Comparison of ENCODE assay signal across 17 cellular contexts in the genomic region with DNA sequence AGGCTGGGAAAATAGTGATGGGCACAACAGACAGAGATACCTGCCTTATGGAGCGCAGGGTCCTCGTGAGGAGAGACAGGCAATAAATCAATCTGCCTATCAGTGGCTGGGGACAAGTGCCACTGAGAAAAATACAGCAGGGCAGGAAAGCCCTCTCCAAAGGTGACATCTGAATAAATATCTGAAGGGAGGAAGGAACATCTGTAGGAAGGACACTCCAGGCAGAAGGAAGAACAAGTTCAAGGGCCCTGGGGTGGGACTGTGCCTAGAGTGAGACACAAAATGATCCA. TPM values are rescaled to one million over a fixed set of nuclear protein-coding genes. Genes with fewer than 3 reads are reported as not detected.
DNase-seq lines count a peak whose midpoint lies in the region; ATAC-seq and TF ChIP-seq lines count a peak whose summit lies in the region.
"Had no signal": no experiment of that assay in that cellular context is flagged by ENCODE, and none has a peak within 500 bp of the region (broad histone marks: within the 10 kb centered on the region; RNA-seq: fewer than 3 reads in every experiment).

No MANE protein-coding gene starts in this region.

- TF ChIP-seq CTCF in RWPE1 (conservative IDR thresholded peaks at IDR 0.05; ENCODE audit: low read depth) (no peak), neural progenitor cell (IDR thresholded peaks at IDR 0.05) (no peak), mucosa of descending colon (IDR thresholded peaks at IDR 0.05) (no peak)

- H3K27me3 Mint-ChIP-seq in neural progenitor cell (ENCODE audit: insufficient read depth, low read depth) = peaks cover 10% of the 10 kb centered on the region

- ATAC-seq in mucosa of descending colon = no peak
- ATAC-seq: HepG2 had no signal

- no peak overlapping the region for H3K4me3 Mint-ChIP-seq in neural progenitor cell
- H3K4me3 Mint-ChIP-seq: CD14-positive monocyte had no signal

- H3K9me3 Mint-ChIP-seq in neural progenitor cell = no peaks in the 10 kb centered on the region
- H3K9me3 Mint-ChIP-seq: CD14-positive monocyte had no signal

- H3K36me3 Mint-ChIP-seq in neural progenitor cell = peaks cover 6% of the 10 kb centered on the region

- H3K79me2 ChIP-seq in neural progenitor cell (ENCODE audit: low read depth) = no peaks in the 10 kb centered on the region

- H3K27me3 ChIP-seq in neural progenitor cell = no peaks in the 10 kb centered on the region

- intact Hi-C loops in mucosa of descending colon (cut with DNase I, micrococcal nuclease) = no loop called here

- H3K9me3 ChIP-seq in neural progenitor cell (ENCODE audit: low read depth) (no peaks in the 10 kb centered on the region), mucosa of descending colon (no peaks in the 10 kb centered on the region)

- H3K27ac ChIP-seq in RWPE1 = peak overlapping the region; percentile 89; the same call in 1 of the 2 replicates
- peak overlapping the region; percentile 63 for H3K27ac ChIP-seq in cingulate gyrus (ENCODE audit: low read depth, low read length)
- no peak overlapping the region for H3K27ac ChIP-seq in neural progenitor cell
- H3K27ac ChIP-seq: KMS-11 had no signal

- peak overlapping the region; percentile 15 for H3K27ac Mint-ChIP-seq in neural progenitor cell

- no peak overlapping the region for H3K9ac ChIP-seq in neural progenitor cell
- H3K9ac ChIP-seq: KMS-11 had no signal

- no peaks in the 10 kb centered on the region for H3K4me1 ChIP-seq in neural progenitor cell
- no peaks in the 10 kb centered on the region for H3K4me1 ChIP-seq in mucosa of descending colon (ENCODE audit: low read depth)

- no peak overlapping the region for H3K4me2 ChIP-seq in neural progenitor cell
- H3K4me2 ChIP-seq: KMS-11 had no signal

- H2AFZ ChIP-seq in neural progenitor cell (replicated peaks) = no peak overlapping the region

- CTCF ChIA-PET in RWPE1 (lab: Yijun Ruan, JAX) = interaction anchor here (0.8 to 1.2 kb wide), 2 partner anchors 9 to 44 kb away, joined by 3 to 5 read pairs; no protein-coding TSS in a partner anchor

- H3K4me3 ChIP-seq in neural progenitor cell = no peak overlapping the region
- H3K4me3 ChIP-seq in mucosa of descending colon = no peak overlapping the region

- no peaks in the 10 kb centered on the region for H3F3A ChIP-seq in neural progenitor cell (ENCODE audit: low read depth)

- H3K36me3 ChIP-seq in neural progenitor cell (no peaks in the 10 kb centered on the region), mucosa of descending colon (ENCODE audit: low read depth) (no peaks in the 10 kb centered on the region)

- POLR2A ChIA-PET in RWPE1 (lab: Yijun Ruan, JAX; ENCODE audit: low non-redundant PET) = no interaction called here

- no peaks in the 10 kb centered on the region for H4K20me1 ChIP-seq in neural progenitor cell (ENCODE audit: low read depth)

- DNase-seq in RWPE1 (ENCODE audit: low spot score) (no peak), neural progenitor cell (ENCODE audit: low spot score) (no peak), AG08395 (ENCODE audit: low spot score) (no peak), hippocampal formation (lab: John Stamatoyannopoulos, UW) (no peak), mucosa of descending colon (no peak)
- no peak for DNase-seq in central memory CD4-positive, alpha-beta T cell
- DNase-seq: DMS79, NCI-H1417, NCI-H187 treated with DMSO at 0.1 percent for 48 hours, NCI-H2227 treated with DMSO at 0.1 percent for 48 hours, NCI-H510A treated with DMSO at 0.1 percent for 48 hours, NCI-H774, RPMI8226 had no signal

- peaks cover 6% of the 10 kb centered on the region for H3K4me1 Mint-ChIP-seq in neural progenitor cell

RNA-seq across cellular contexts. Expression of a gene that starts 53.7 kb away (rescaled TPM):
- total RNA-seq in neural progenitor cell (ENCODE audit: low replicate concordance) (22.6 and 24.6 TPM in 2 replicates), mucosa of descending colon (10 to 100 TPM; 20.6 to 32.2 (median 22.4) TPM)
